In genomic region chr3:20185733-20186599, GRCh38 we compare ENCODE assay signal across 8 cellular contexts. TPM values are rescaled to one million over a fixed set of nuclear protein-coding genes. Genes with fewer than 3 reads are reported as not detected.
A peak's percentile ranks its signal among the peaks of the same experiment; 100 is the strongest.
DNase-seq lines count a peak whose midpoint lies in the region; ATAC-seq and TF ChIP-seq lines count a peak whose summit lies in the region.

SGO1 (minus strand) TSS chr3:20186206; CDS start chr3:20184027, 2,179 bp downstream.

- H3K4me3 ChIP-seq in right cardiac atrium (ENCODE audit: low read length): peak within 1 kb of the TSS; percentile 62
- H3K4me3 ChIP-seq in vagina: peak within 1 kb of the TSS; percentile 51 to 72

- DNase-seq in NCI-H187 (lab: John Stamatoyannopoulos, UW) (peak; percentile 75 to 79), T-helper 2 cell (peak; percentile 98 to 100 (median 100)), anterior cingulate cortex (lab: John Stamatoyannopoulos, UW) (peak; percentile 70 to 99 (median 97)), right cardiac atrium (peak; percentile 99 to 100 (median 100)), pulmonary artery endothelial cell (ENCODE audit: low read depth, low spot score) (peak; percentile 88), vagina (ENCODE audit: extremely low spot score in 2 of 2) (peak; percentile 99)

- no peaks in the 10 kb centered on the region for H3K36me3 ChIP-seq in vagina

- WGBS in right cardiac atrium: under 1% methylated on average over 64 of the region's 64 CpGs

- H3K27ac ChIP-seq in right cardiac atrium (ENCODE audit: low read length) (peak within 1 kb of the TSS; percentile 81), vagina (peak within 1 kb of the TSS; percentile 93)

- ATAC-seq in GM18499 (IDR thresholded peaks at IDR 0.05; ENCODE audit: insufficient read depth, unreplicated experiment) (peak; percentile 86), HG02938 (IDR thresholded peaks at IDR 0.05; ENCODE audit: unreplicated experiment) (peak; percentile 92), right cardiac atrium (peak; percentile 100)

- H3K27me3 ChIP-seq in right cardiac atrium (ENCODE audit: control insufficient read depth, insufficient read depth): no peaks in the 10 kb centered on the region
- no peaks in the 10 kb centered on the region for H3K27me3 ChIP-seq in vagina

- no peak for TF ChIP-seq CTCF in vagina (IDR thresholded peaks at IDR 0.05)

- H3K4me1 ChIP-seq in right cardiac atrium (ENCODE audit: control insufficient read depth, insufficient read depth, low read length) (no peaks in the 10 kb centered on the region), vagina (peaks cover 16% of the 10 kb centered on the region)

- intact Hi-C loops in right cardiac atrium (cut with DNase I) (loop anchor here in 3 of 4 donors (5.0 to 10.0 kb wide), 3 partner anchors 149 to 241 kb away; partner anchors contain the start of gene RAB5A (in 2 of the 3)), vagina (cut with DNase I) (loop anchor here (5.0 kb wide), 1 partner anchor 144 kb away; the partner anchor contains the start of gene KAT2B)

- peak in 1 of 2 donors; percentile 69 for TF ChIP-seq POLR2A in vagina (IDR thresholded peaks at IDR 0.05)

- H3K9me3 ChIP-seq in right cardiac atrium (ENCODE audit: control insufficient read depth, low read length): no peaks in the 10 kb centered on the region
- no peaks in the 10 kb centered on the region for H3K9me3 ChIP-seq in vagina

RNA-seq across cellular contexts. Expression of gene SGO1, which starts in this region (rescaled TPM):
- under 1 TPM; 0.20 to 0.43 (median 0.24) TPM for total RNA-seq in right cardiac atrium
- polyA plus RNA-seq in right cardiac atrium: not detected
- total RNA-seq in pulmonary artery endothelial cell: 5.4 and 8.8 TPM in 2 replicates
- total RNA-seq in vagina: 10.8 TPM

Comparison
In these comparisons a context has a peak if more than half of its experiments do, and no peak if none do; other contexts are left out.
1. Peak in every context shown above with its lines: DNase-seq, ATAC-seq, H3K4me3 ChIP-seq and H3K27ac ChIP-seq.
2. Peak in DNase-seq, ATAC-seq, H3K4me3 ChIP-seq and H3K27ac ChIP-seq in right cardiac atrium; RNA of the gene not detected or under 1 TPM.